8 cellular contexts compared by ENCODE assay signal in genomic region chr1:174074757-174075156, GRCh38. TPM values are rescaled to one million over a fixed set of nuclear protein-coding genes. Genes with fewer than 3 reads are reported as not detected.
DNase-seq lines count a peak whose midpoint lies in the region; ATAC-seq and TF ChIP-seq lines count a peak whose summit lies in the region.

No MANE protein-coding gene starts in this region.

- no peak for ATAC-seq in HG02852 (IDR thresholded peaks at IDR 0.05; ENCODE audit: unreplicated experiment)

- no peak overlapping the region for H3K4me3 ChIP-seq in osteoblast (ENCODE audit: insufficient read depth, low read length)
- H3K4me3 ChIP-seq in effector memory CD4-positive, alpha-beta T cell (ENCODE audit: insufficient read depth, low read depth, low read length, poor library complexity, severe bottlenecking) = no peak overlapping the region

- H3K27me3 Mint-ChIP-seq in chondrocyte (ENCODE audit: low read depth) (peaks cover 5% of the 10 kb centered on the region), progenitor cell of endocrine pancreas (no peaks in the 10 kb centered on the region)

- H3K27me3 ChIP-seq in osteoblast (ENCODE audit: insufficient read depth, low read length) = no peaks in the 10 kb centered on the region
- H3K27me3 ChIP-seq in effector memory CD4-positive, alpha-beta T cell (replicated peaks; ENCODE audit: control insufficient read depth, insufficient read depth, low read length, poor library complexity, severe bottlenecking) = no peaks in the 10 kb centered on the region

- H3K4me3 Mint-ChIP-seq in chondrocyte (ENCODE audit: unreplicated experiment) (no peak overlapping the region), progenitor cell of endocrine pancreas (ENCODE audit: low read depth) (no peak overlapping the region)

- no peaks in the 10 kb centered on the region for H3K36me3 ChIP-seq in osteoblast (ENCODE audit: insufficient read depth, low read length)
- no peaks in the 10 kb centered on the region for H3K36me3 ChIP-seq in effector memory CD4-positive, alpha-beta T cell (ENCODE audit: control insufficient read depth, insufficient read depth, low read length)

- H3K9me3 ChIP-seq in osteoblast (ENCODE audit: low read depth, low read length) = no peaks in the 10 kb centered on the region
- no peaks in the 10 kb centered on the region for H3K9me3 ChIP-seq in effector memory CD4-positive, alpha-beta T cell (ENCODE audit: control insufficient read depth, low read length)

- no peak overlapping the region for H3K27ac ChIP-seq in osteoblast (ENCODE audit: low read depth, low read length)
- H3K27ac ChIP-seq in effector memory CD4-positive, alpha-beta T cell (ENCODE audit: insufficient read depth, low read length, poor library complexity, severe bottlenecking) = no peak overlapping the region

- H4K20me1 ChIP-seq in osteoblast (ENCODE audit: insufficient read depth, low read length) = no peaks in the 10 kb centered on the region

- H3K4me1 ChIP-seq in osteoblast (ENCODE audit: insufficient read depth, low read length) = no peaks in the 10 kb centered on the region
- no peaks in the 10 kb centered on the region for H3K4me1 ChIP-seq in effector memory CD4-positive, alpha-beta T cell (ENCODE audit: control insufficient read depth, insufficient read depth, low read length, poor library complexity, severe bottlenecking)

- H3K9me3 Mint-ChIP-seq in chondrocyte (ENCODE audit: low read depth) = no peaks in the 10 kb centered on the region
- peaks cover 5% of the 10 kb centered on the region for H3K9me3 Mint-ChIP-seq in progenitor cell of endocrine pancreas (ENCODE audit: low read depth)

- H2AFZ ChIP-seq in osteoblast (ENCODE audit: low read length) = no peak overlapping the region

- no peak overlapping the region for H3K27ac Mint-ChIP-seq in chondrocyte (ENCODE audit: unreplicated experiment)
- H3K27ac Mint-ChIP-seq in progenitor cell of endocrine pancreas = no peak overlapping the region

- no peak overlapping the region for H3K4me2 ChIP-seq in osteoblast (ENCODE audit: insufficient read depth, low read length)

- peaks cover 2% of the 10 kb centered on the region for H3K36me3 Mint-ChIP-seq in chondrocyte (ENCODE audit: low read depth)
- no peaks in the 10 kb centered on the region for H3K36me3 Mint-ChIP-seq in progenitor cell of endocrine pancreas (ENCODE audit: insufficient read depth)

- H3K79me2 ChIP-seq in osteoblast (ENCODE audit: insufficient read depth, low read length) = no peaks in the 10 kb centered on the region

- TF ChIP-seq CTCF in chondrocyte (IDR thresholded peaks at IDR 0.05) (peak; percentile 85), osteoblast (IDR thresholded peaks at IDR 0.05; ENCODE audit: extremely low read depth, low read depth, low read length) (peak; percentile 55), progenitor cell of endocrine pancreas (IDR thresholded peaks at IDR 0.05; ENCODE audit: unreplicated experiment) (no peak)

- DNase-seq in EL (peak; percentile 35), MV-4-11 (lab: John Stamatoyannopoulos, UW) (peak; percentile 37), chondrocyte (ENCODE audit: low spot score) (no peak), osteoblast (ENCODE audit: insufficient read length, low spot score, missing footprints) (no peak), progenitor cell of endocrine pancreas (ENCODE audit: low spot score, unreplicated experiment) (no peak), NCI-H526 treated with DMSO at 0.1 percent for 48 hours (lab: John Stamatoyannopoulos, UW) (no peak)
- DNase-seq in effector memory CD4-positive, alpha-beta T cell = no peak

- no peaks in the 10 kb centered on the region for H3K4me1 Mint-ChIP-seq in chondrocyte (ENCODE audit: low read depth)
- H3K4me1 Mint-ChIP-seq in progenitor cell of endocrine pancreas (ENCODE audit: low read depth) = no peaks in the 10 kb centered on the region

RNA-seq across cellular contexts. Expression of gene RC3H1, which starts 52.6 kb away (rescaled TPM):
- 24.7 to 26.8 TPM (median 25.7 TPM) in 3 replicates for total RNA-seq in chondrocyte
- total RNA-seq in osteoblast = 29.8 and 31.8 TPM in 2 replicates
- 42.0 and 45.8 TPM in 2 replicates for total RNA-seq in progenitor cell of endocrine pancreas

Comparison
In these comparisons a context has a peak if more than half of its experiments do, and no peak if none do; other contexts are left out.
1. DNase-seq: peak in EL (single experiment) and MV-4-11 (single experiment); none in chondrocyte (single experiment), osteoblast (single experiment), progenitor cell of endocrine pancreas (single experiment), effector memory CD4-positive, alpha-beta T cell (0 of 3) and NCI-H526 treated with DMSO at 0.1 percent for 48 hours (single experiment).